17 cellular contexts compared by ENCODE assay signal in genomic region chr2:61454383-61454782, GRCh38.
"Had no signal": no experiment of that assay in that cellular context is flagged by ENCODE, and none has a peak within 500 bp of the region (broad histone marks: within the 10 kb centered on the region; RNA-seq: fewer than 3 reads in every experiment).

No MANE protein-coding gene starts in this region.

- H3K27me3 Mint-ChIP-seq: activated CD8-positive, alpha-beta memory T cell treated with anti-CD3 and anti-CD28 coated beads, Interleukin-2, amount 10 ng/mL, durations not matched to agents 7 days and 5 days; activated naive CD4-positive, alpha-beta T cell treated with anti-CD3 and anti-CD28 coated beads, Interleukin-2, amount 50 U/mL, for 24 hours; dendritic cell treated with granulocyte-macrophage colony-stimulating factor and Interleukin-4, amounts not matched to agents 40 ng/mL and 50 ng/mL, for 4 days; T-cell had no signal

- H3K9me3 Mint-ChIP-seq: activated naive CD4-positive, alpha-beta T cell treated with anti-CD3 and anti-CD28 coated beads, Interleukin-2, amount 50 U/mL, for 24 hours; dendritic cell treated with granulocyte-macrophage colony-stimulating factor and Interleukin-4, amounts not matched to agents 40 ng/mL and 50 ng/mL, for 4 days; natural killer cell; T-cell had no signal

- H3K36me3 ChIP-seq: thyroid gland had no signal

- H3K27me3 ChIP-seq: thyroid gland had no signal

- H3K4me3 ChIP-seq: thyroid gland had no signal

- H3K4me3 Mint-ChIP-seq: activated CD8-positive, alpha-beta memory T cell treated with anti-CD3 and anti-CD28 coated beads, Interleukin-2, amount 10 ng/mL, durations not matched to agents 7 days and 5 days; activated naive CD4-positive, alpha-beta T cell treated with anti-CD3 and anti-CD28 coated beads, Interleukin-2, amount 50 U/mL, for 24 hours; dendritic cell treated with granulocyte-macrophage colony-stimulating factor and Interleukin-4, amounts not matched to agents 40 ng/mL and 50 ng/mL, for 4 days; natural killer cell had no signal

- H3K27ac ChIP-seq: thyroid gland had no signal

- H3K9me3 ChIP-seq: thyroid gland had no signal

- H3K27ac Mint-ChIP-seq: activated CD8-positive, alpha-beta memory T cell treated with anti-CD3 and anti-CD28 coated beads, Interleukin-2, amount 10 ng/mL, durations not matched to agents 7 days and 5 days; activated naive CD4-positive, alpha-beta T cell treated with anti-CD3 and anti-CD28 coated beads, Interleukin-2, amount 50 U/mL, for 24 hours; dendritic cell treated with granulocyte-macrophage colony-stimulating factor and Interleukin-4, amounts not matched to agents 40 ng/mL and 50 ng/mL, for 4 days had no signal

- DNase-seq: activated CD8-positive, alpha-beta memory T cell treated with anti-CD3 and anti-CD28 coated beads, Interleukin-2, amount 10 ng/mL, durations not matched to agents 7 days and 5 days; activated effector memory CD4-positive, alpha-beta T cell treated with anti-CD3 and anti-CD28 coated beads, Interleukin-2, amount 50 U/mL, for 16 hours; effector memory CD4-positive, alpha-beta T cell; left cardiac atrium; mesenchymal stem cell; natural killer cell; retina; stimulated activated CD4-positive, alpha-beta T cell treated with anti-CD3 and anti-CD28 coated beads, Interleukin-12 subunit alpha, Interleukin-12 subunit beta, amount 100 ng/mL, for 4 hours; stimulated activated CD4-positive, alpha-beta T cell treated with anti-CD3 and anti-CD28 coated beads, Interleukin-1b, Interleukin-23, amount 100 ng/mL, for 48 hours; stimulated activated CD8-positive, alpha-beta memory T cell treated with anti-CD3 and anti-CD28 coated beads, Interleukin-4, amount 100 ng/mL, for 48 hours; stimulated activated naive CD4-positive, alpha-beta T cell treated with Interleukin-2 at 50 U/mL for 16 hours; T-cell; T-helper 9 cell; thyroid gland had no signal

- H3K36me3 Mint-ChIP-seq: natural killer cell had no signal

- ATAC-seq: activated CD4-positive, CD25-positive, alpha-beta regulatory T cell treated with anti-CD3 and anti-CD28 coated beads, Interleukin-2, amount 50 U/mL, for 24 hours; activated CD8-positive, alpha-beta memory T cell treated with anti-CD3 and anti-CD28 coated beads, Interleukin-2, amount 10 ng/mL, durations not matched to agents 7 days and 5 days; left cardiac atrium; natural killer cell; T-cell had no signal
